In the genomic region with DNA sequence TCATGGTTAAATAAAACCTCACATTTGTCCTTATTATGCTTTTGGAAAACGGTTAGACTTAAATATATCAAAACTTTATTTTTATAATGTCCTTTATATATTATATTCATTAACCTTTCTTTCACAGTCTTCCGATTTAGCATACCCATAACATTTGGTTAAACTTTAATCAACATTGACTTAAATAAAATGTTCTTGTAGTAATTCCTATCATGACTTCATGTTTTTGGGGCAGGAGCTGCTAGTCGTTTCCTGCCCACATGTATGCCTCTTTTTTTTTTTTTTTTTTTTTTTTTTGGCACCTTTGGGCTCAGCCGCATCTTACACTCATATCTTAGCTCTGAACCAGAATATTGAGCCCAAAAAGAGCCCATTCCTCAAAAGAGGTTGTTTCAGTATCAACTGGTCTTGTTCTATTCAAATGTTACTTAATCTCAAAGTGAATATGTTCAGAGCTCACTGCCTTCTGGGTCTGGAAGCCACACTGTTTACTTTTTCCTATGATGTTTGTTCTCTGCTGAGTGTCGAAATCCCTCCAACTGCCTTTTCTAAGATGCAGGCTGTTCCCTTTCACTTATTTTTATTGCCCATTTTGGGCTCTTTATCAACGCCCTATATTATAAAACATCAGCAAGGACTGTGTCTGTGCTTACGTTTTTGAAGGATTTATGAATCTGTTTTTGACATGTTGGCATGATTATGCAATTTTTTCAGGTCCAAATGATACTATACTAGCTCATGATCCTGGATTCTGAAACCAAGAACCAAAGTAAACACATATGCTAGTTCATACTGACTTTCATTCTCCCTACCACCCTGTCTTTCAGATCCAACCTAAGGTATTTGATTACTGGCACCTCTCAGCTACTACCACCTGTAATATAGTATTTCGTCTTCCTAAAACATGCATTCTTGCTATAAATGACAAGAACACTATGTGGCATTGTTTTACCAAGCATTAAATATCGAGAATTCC, we compare ENCODE assay signal across 1 cellular context.
TF ChIP-seq lines count a peak whose summit lies in the region.

No MANE protein-coding gene starts in this region.

TF ChIP-seq in H1, 55 proteins besides CTCF, POLR2A, EP300 and RAD21 (continued from another document):
- TF ChIP-seq KDM1A (IDR thresholded peaks at IDR 0.05; ENCODE audit: borderline replicate concordance, low read length): no peak
- no peak for TF ChIP-seq SP4 (IDR thresholded peaks at IDR 0.05; ENCODE audit: low read length)
- TF ChIP-seq CHD1 (IDR thresholded peaks at IDR 0.05; ENCODE audit: low read depth, low read length): no peak
- TF ChIP-seq SIX5 (IDR thresholded peaks at IDR 0.05; ENCODE audit: low read depth, low read length): no peak
- TF ChIP-seq POLR2AphosphoS5 (IDR thresholded peaks at IDR 0.05; ENCODE audit: low read depth, low read length): no peak
- TF ChIP-seq ZNF274 (IDR thresholded peaks at IDR 0.05; ENCODE audit: borderline replicate concordance, extremely low read depth, low read length): no peak
